13 cellular contexts compared by ENCODE assay signal in genomic region chr17:48722201-48722907, GRCh38. TPM values are rescaled to one million over a fixed set of nuclear protein-coding genes. Genes with fewer than 3 reads are reported as not detected.
DNase-seq lines count a peak whose midpoint lies in the region; ATAC-seq lines count a peak whose summit lies in the region.
"Had no signal": no experiment of that assay in that cellular context is flagged by ENCODE, and none has a peak within 500 bp of the region (broad histone marks: within the 10 kb centered on the region; RNA-seq: fewer than 3 reads in every experiment).

PRAC1 (minus strand) TSS chr17:48722518; CDS start chr17:48722392, 126 bp downstream.

- H3K36me3 Mint-ChIP-seq in activated T-cell treated with anti-CD3 and anti-CD28 coated beads, Interleukin-2, amount 50 U/mL, for 72 hours (ENCODE audit: insufficient read depth in 2 of 2), result no peaks in the 10 kb centered on the region
- H3K36me3 Mint-ChIP-seq in activated T-helper 2 cell treated with anti-CD3 and anti-CD28 coated beads, Interferon-gamma antibody, Interleukin-2, Interleukin-4, amounts not matched to agents 10 μg/mL and 5 μg/mL and 100 μg/mL, durations not matched to agents 14 hours and 24 hours and 36 hours (ENCODE audit: low read depth), result no peaks in the 10 kb centered on the region

- H3K9ac ChIP-seq in SK-N-MC (ENCODE audit: insufficient read length) (peak within 1 kb of the TSS; percentile 99), iPS-20b (ENCODE audit: low read depth, low read length) (no peak within 1 kb of the TSS)

- H3K27me3 ChIP-seq in iPS-20b (ENCODE audit: insufficient read depth, low read length), result peaks cover 100% of the 10 kb centered on the region

- H3K9me3 ChIP-seq in SK-N-MC (ENCODE audit: low read depth, low read length) (no peaks in the 10 kb centered on the region), iPS-20b (ENCODE audit: insufficient read depth, low read depth, low read length) (peaks cover 7% of the 10 kb centered on the region; the same call in 1 of the 2 replicates)

- intact Hi-C loops in activated T-helper 2 cell treated with anti-CD3 and anti-CD28 coated beads, Interferon-gamma antibody, Interleukin-2, Interleukin-4, amounts not matched to agents 10 μg/mL and 5 μg/mL and 100 μg/mL, durations not matched to agents 14 hours and 24 hours and 36 hours (cut with micrococcal nuclease), result loop anchor here (5.0 kb wide), 2 partner anchors 775 to 1245 kb away; partner anchors contain the start of genes DLX4 and NGFR

- H3K4me1 ChIP-seq in iPS-20b (ENCODE audit: insufficient read depth, low read length), result peaks cover 21% of the 10 kb centered on the region

- H3K4me3 ChIP-seq in SK-N-MC (peak within 1 kb of the TSS; percentile 80), iPS-20b (ENCODE audit: low read length) (peak within 1 kb of the TSS; percentile 38; the same call in 1 of the 2 replicates)

- peak within 1 kb of the TSS; percentile 81 to 90 for H3K4me3 Mint-ChIP-seq in activated T-cell treated with anti-CD3 and anti-CD28 coated beads, Interleukin-2, amount 50 U/mL, for 72 hours
- H3K4me3 Mint-ChIP-seq in stimulated activated naive CD8-positive, alpha-beta T cell treated with anti-CD3 and anti-CD28 coated beads, Interleukin-15, amount 100 ng/mL, for 72 hours, result peak within 1 kb of the TSS; percentile 64 to 77
- no peak within 1 kb of the TSS for H3K4me3 Mint-ChIP-seq in activated T-helper 2 cell treated with anti-CD3 and anti-CD28 coated beads, Interferon-gamma antibody, Interleukin-2, Interleukin-4, amounts not matched to agents 10 μg/mL and 5 μg/mL and 100 μg/mL, durations not matched to agents 14 hours and 24 hours and 36 hours (ENCODE audit: low read depth)

- H3K27ac ChIP-seq in SK-N-MC (peak within 1 kb of the TSS; percentile 100), iPS-20b (ENCODE audit: low read length) (no peak within 1 kb of the TSS)

- H3K27ac Mint-ChIP-seq in activated T-cell treated with anti-CD3 and anti-CD28 coated beads, Interleukin-2, amount 50 U/mL, for 72 hours, result no peak within 1 kb of the TSS
- no peak within 1 kb of the TSS for H3K27ac Mint-ChIP-seq in stimulated activated naive CD8-positive, alpha-beta T cell treated with anti-CD3 and anti-CD28 coated beads, Interleukin-15, amount 100 ng/mL, for 72 hours
- no peak within 1 kb of the TSS for H3K27ac Mint-ChIP-seq in activated T-helper 2 cell treated with anti-CD3 and anti-CD28 coated beads, Interferon-gamma antibody, Interleukin-2, Interleukin-4, amounts not matched to agents 10 μg/mL and 5 μg/mL and 100 μg/mL, durations not matched to agents 14 hours and 24 hours and 36 hours

- H3K4me1 Mint-ChIP-seq in activated T-cell treated with anti-CD3 and anti-CD28 coated beads, Interleukin-2, amount 50 U/mL, for 72 hours (ENCODE audit: low read depth), result peaks cover 74% of the 10 kb centered on the region
- H3K4me1 Mint-ChIP-seq in stimulated activated naive CD8-positive, alpha-beta T cell treated with anti-CD3 and anti-CD28 coated beads, Interleukin-15, amount 100 ng/mL, for 72 hours, result peaks cover 76% of the 10 kb centered on the region
- H3K4me1 Mint-ChIP-seq in activated T-helper 2 cell treated with anti-CD3 and anti-CD28 coated beads, Interferon-gamma antibody, Interleukin-2, Interleukin-4, amounts not matched to agents 10 μg/mL and 5 μg/mL and 100 μg/mL, durations not matched to agents 14 hours and 24 hours and 36 hours (ENCODE audit: low read depth), result peaks cover 15% of the 10 kb centered on the region

- H3K36me3 ChIP-seq in SK-N-MC (ENCODE audit: insufficient read depth, low read length) (peaks cover 16% of the 10 kb centered on the region), iPS-20b (ENCODE audit: insufficient read depth, low read depth, low read length) (no peaks in the 10 kb centered on the region)

- ATAC-seq in activated T-cell treated with anti-CD3 and anti-CD28 coated beads, Interleukin-2, amount 50 U/mL, for 72 hours (replicated peaks in 1 of 2), result no peak
- no peak for ATAC-seq in stimulated activated naive CD8-positive, alpha-beta T cell treated with anti-CD3 and anti-CD28 coated beads, Interleukin-15, amount 100 ng/mL, for 72 hours
- ATAC-seq in GM21825 (IDR thresholded peaks at IDR 0.05; ENCODE audit: unreplicated experiment), result no peak
- ATAC-seq: left cardiac atrium had no signal

- H3K9me3 Mint-ChIP-seq in activated T-cell treated with anti-CD3 and anti-CD28 coated beads, Interleukin-2, amount 50 U/mL, for 72 hours, result no peaks in the 10 kb centered on the region
- H3K9me3 Mint-ChIP-seq in stimulated activated naive CD8-positive, alpha-beta T cell treated with anti-CD3 and anti-CD28 coated beads, Interleukin-15, amount 100 ng/mL, for 72 hours, result no peaks in the 10 kb centered on the region
- no peaks in the 10 kb centered on the region for H3K9me3 Mint-ChIP-seq in activated T-helper 2 cell treated with anti-CD3 and anti-CD28 coated beads, Interferon-gamma antibody, Interleukin-2, Interleukin-4, amounts not matched to agents 10 μg/mL and 5 μg/mL and 100 μg/mL, durations not matched to agents 14 hours and 24 hours and 36 hours

- no peak for DNase-seq in activated T-cell treated with anti-CD3 and anti-CD28 coated beads, Interleukin-2, amount 50 U/mL, for 72 hours
- DNase-seq in activated T-cell treated with anti-CD3 and anti-CD28 coated beads, Interleukin-2, amount 50 U/mL, for 48 hours, result no peak
- DNase-seq in SK-N-MC (ENCODE audit: low read depth, low spot score), result peak; percentile 59
- no peak for DNase-seq in stimulated activated naive CD8-positive, alpha-beta T cell treated with anti-CD3 and anti-CD28 coated beads, Interleukin-15, amount 100 ng/mL, for 72 hours
- DNase-seq in activated T-helper 2 cell treated with anti-CD3 and anti-CD28 coated beads, Interferon-gamma antibody, Interleukin-2, Interleukin-4, amounts not matched to agents 10 μg/mL and 5 μg/mL and 100 μg/mL, durations not matched to agents 14 hours and 24 hours and 36 hours (ENCODE audit: low spot score), result no peak
- DNase-seq in NCI-H345 (lab: John Stamatoyannopoulos, UW), result no peak
- DNase-seq: activated CD4-positive, alpha-beta T cell treated with anti-CD3 and anti-CD28 coated beads, Interleukin-2, amount 50 U/mL, for 4 hours; left cardiac atrium; NCI-H446 treated with DMSO at 0.1 percent for 48 hours; retina; Right ventricle myocardium superior had no signal

- peaks cover 100% of the 10 kb centered on the region for H3K27me3 Mint-ChIP-seq in activated T-cell treated with anti-CD3 and anti-CD28 coated beads, Interleukin-2, amount 50 U/mL, for 72 hours (ENCODE audit: low read depth)
- H3K27me3 Mint-ChIP-seq in stimulated activated naive CD8-positive, alpha-beta T cell treated with anti-CD3 and anti-CD28 coated beads, Interleukin-15, amount 100 ng/mL, for 72 hours, result peaks cover 100% of the 10 kb centered on the region
- H3K27me3 Mint-ChIP-seq in activated T-helper 2 cell treated with anti-CD3 and anti-CD28 coated beads, Interferon-gamma antibody, Interleukin-2, Interleukin-4, amounts not matched to agents 10 μg/mL and 5 μg/mL and 100 μg/mL, durations not matched to agents 14 hours and 24 hours and 36 hours (ENCODE audit: low read depth), result peaks cover 88% of the 10 kb centered on the region

RNA-seq across cellular contexts. Expression of gene PRAC1, which starts in this region (rescaled TPM):
- total RNA-seq in activated T-cell treated with anti-CD3 and anti-CD28 coated beads, Interleukin-2, amount 50 U/mL, for 72 hours, result not detected
- not detected in 2 replicates for total RNA-seq in activated T-helper 2 cell treated with anti-CD3 and anti-CD28 coated beads, Interferon-gamma antibody, Interleukin-2, Interleukin-4, amounts not matched to agents 10 μg/mL and 5 μg/mL and 100 μg/mL, durations not matched to agents 14 hours and 24 hours and 36 hours
- total RNA-seq: left cardiac atrium, Right ventricle myocardium superior had no signal
